Comparison of ENCODE assay signal across 24 cellular contexts in the genomic region with DNA sequence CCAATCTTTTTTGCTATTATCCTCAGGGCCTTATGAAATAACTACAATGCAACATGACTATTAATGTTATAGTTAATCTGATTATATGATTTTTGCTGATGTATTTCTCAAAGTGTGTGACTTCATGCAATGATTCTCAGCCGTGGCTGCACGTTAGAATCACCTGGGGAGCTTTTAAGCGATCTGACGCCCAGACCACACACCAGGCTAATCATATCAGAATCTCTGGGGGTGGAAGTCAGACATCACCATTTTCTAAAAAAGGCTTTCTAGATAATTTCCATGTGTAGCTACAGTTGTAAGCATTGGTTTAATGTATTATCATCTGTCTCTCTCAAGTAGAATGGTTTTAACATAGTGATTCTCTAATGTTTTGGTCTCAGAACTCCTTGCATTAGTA. TPM values are rescaled to one million over a fixed set of nuclear protein-coding genes. Genes with fewer than 3 reads are reported as not detected.
DNase-seq lines count a peak whose midpoint lies in the region; ATAC-seq and TF ChIP-seq lines count a peak whose summit lies in the region.
"Had no signal": no experiment of that assay in that cellular context is flagged by ENCODE, and none has a peak within 500 bp of the region (broad histone marks: within the 10 kb centered on the region; RNA-seq: fewer than 3 reads in every experiment).

No MANE protein-coding gene starts in this region.

- peaks cover 11 to 38% of the 10 kb centered on the region in 2 donors for H3K4me1 Mint-ChIP-seq in stimulated activated naive B cell treated with anti-CD40 and anti-IgM and Interleukin-4, amounts not matched to agents 10 μg/mL and 1 μg/mL and 100 μg/mL, for 72 hours

- H3K9ac ChIP-seq in OCI-LY1 (ENCODE audit: low read length) (peak overlapping the region; percentile 6; the same call in 1 of the 2 replicates), mesendoderm (ENCODE audit: low read length) (no peak overlapping the region)
- H3K9ac ChIP-seq: BLaER1 had no signal

- H3K9me2 ChIP-seq in OCI-LY1 (ENCODE audit: low read depth, low read length): no peaks in the 10 kb centered on the region

- H3K79me2 ChIP-seq in OCI-LY1 (ENCODE audit: insufficient read depth, low read length): no peaks in the 10 kb centered on the region
- H3K79me2 ChIP-seq in mesendoderm (ENCODE audit: control insufficient read depth, insufficient read depth, low read length): no peaks in the 10 kb centered on the region

- H3K27me3 ChIP-seq in OCI-LY1 (ENCODE audit: insufficient read depth, low read length) (0 out of 2 replicates have a peak, but pooled peaks cover 5% of the 10 kb centered on the region), mesendoderm (ENCODE audit: insufficient read depth, low read length, poor library complexity) (no peaks in the 10 kb centered on the region)
- H3K27me3 ChIP-seq: Peyer's patch had no signal

- H2AFZ ChIP-seq in OCI-LY1 (ENCODE audit: low read length): no peak overlapping the region

- peak overlapping the region; percentile 41 for H2BK15ac ChIP-seq in mesendoderm (replicated peaks; ENCODE audit: low read depth)

- H3K4me2 ChIP-seq in OCI-LY1 (ENCODE audit: low read length) (peak overlapping the region; percentile 47; the same call in 1 of the 2 replicates), mesendoderm (ENCODE audit: low read length) (no peak overlapping the region)
- H3K4me2 ChIP-seq: BLaER1 had no signal

- peak overlapping the region; percentile 76 for H3K27ac ChIP-seq in OCI-LY1 (ENCODE audit: low read depth, low read length, poor library complexity, severe bottlenecking)
- no peak overlapping the region for H3K27ac ChIP-seq in mesendoderm (ENCODE audit: low read depth, low read length)
- H3K27ac ChIP-seq: BLaER1, Peyer's patch had no signal

- H2BK120ac ChIP-seq in mesendoderm (ENCODE audit: low read depth, low read length): no peak overlapping the region

- H3K4me3 ChIP-seq in OCI-LY1 (ENCODE audit: low read depth, low read length, poor library complexity, severe bottlenecking): no peak overlapping the region
- H3K4me3 ChIP-seq in mesendoderm (ENCODE audit: low read length): no peak overlapping the region
- H3K4me3 ChIP-seq: BLaER1, HAP-1, Peyer's patch had no signal

- TF ChIP-seq CTCF in OCI-LY1 (IDR thresholded peaks at IDR 0.05; ENCODE audit: low read length): no peak

- no peak overlapping the region for H3K23ac ChIP-seq in mesendoderm (ENCODE audit: low read length)

- H3K4me1 ChIP-seq in OCI-LY1 (ENCODE audit: insufficient read depth, low read length, severe bottlenecking) (peaks cover 53% of the 10 kb centered on the region), mesendoderm (ENCODE audit: control insufficient read depth, low read depth, low read length) (peaks cover 6% of the 10 kb centered on the region)
- H3K4me1 ChIP-seq: Peyer's patch had no signal

- no peak overlapping the region for H3K4me3 Mint-ChIP-seq in stimulated activated naive B cell treated with anti-CD40 and anti-IgM and Interleukin-4, amounts not matched to agents 10 μg/mL and 1 μg/mL and 100 μg/mL, for 72 hours
- H3K4me3 Mint-ChIP-seq: CD4-positive, CD25-positive, alpha-beta regulatory T cell; IgD-negative memory B cell had no signal

- no peak overlapping the region for H3K18ac ChIP-seq in mesendoderm (ENCODE audit: low read length)

- no peaks in the 10 kb centered on the region for H3K9me3 Mint-ChIP-seq in stimulated activated naive B cell treated with anti-CD40 and anti-IgM and Interleukin-4, amounts not matched to agents 10 μg/mL and 1 μg/mL and 100 μg/mL, for 72 hours
- H3K9me3 Mint-ChIP-seq: CD4-positive, CD25-positive, alpha-beta regulatory T cell; IgD-negative memory B cell had no signal

- ATAC-seq in stimulated activated naive B cell treated with anti-CD40 and anti-IgM and Interleukin-4, amounts not matched to agents 10 μg/mL and 1 μg/mL and 100 μg/mL, for 72 hours (replicated peaks): peak; percentile 84 to 91
- no peak for ATAC-seq in GM19452 (IDR thresholded peaks at IDR 0.05; ENCODE audit: unreplicated experiment)

- no peak overlapping the region for H2BK5ac ChIP-seq in mesendoderm (ENCODE audit: low read length)

- H3K36me3 Mint-ChIP-seq in stimulated activated naive B cell treated with anti-CD40 and anti-IgM and Interleukin-4, amounts not matched to agents 10 μg/mL and 1 μg/mL and 100 μg/mL, for 72 hours: peaks cover 0 to 3% of the 10 kb centered on the region in 2 donors
- H3K36me3 Mint-ChIP-seq: CD4-positive, CD25-positive, alpha-beta regulatory T cell; IgD-negative memory B cell had no signal

- peaks cover 0 to 3% of the 10 kb centered on the region in 2 donors for H3K27me3 Mint-ChIP-seq in stimulated activated naive B cell treated with anti-CD40 and anti-IgM and Interleukin-4, amounts not matched to agents 10 μg/mL and 1 μg/mL and 100 μg/mL, for 72 hours

- WGBS in mesendoderm (ENCODE audit: extremely low coverage, insufficient coverage, low lambda C conversion rate): no CpG with 5 or more reads among the region's 4 CpGs

- H3K79me1 ChIP-seq in mesendoderm (ENCODE audit: low read length): no peaks in the 10 kb centered on the region

- H3K4ac ChIP-seq in mesendoderm (ENCODE audit: low read depth, low read length): no peak overlapping the region

- DNase-seq in activated T-cell treated with anti-CD3 and anti-CD28 coated beads for 48 hours (ENCODE audit: low read depth) (peak; percentile 10), mesendoderm (no peak), DMS79 (lab: John Stamatoyannopoulos, UW) (no peak)
- no peak for DNase-seq in activated T-cell treated with anti-CD3 and anti-CD28 coated beads, Interleukin-2, amount 50 U/mL, for 1 hour
- peak; percentile 20 for DNase-seq in stimulated activated naive B cell treated with anti-CD40 and anti-IgM and Interleukin-4, amounts not matched to agents 10 μg/mL and 1 μg/mL and 100 μg/mL, for 72 hours
- DNase-seq: CD4-positive, CD25-positive, alpha-beta regulatory T cell; DMS153; GOT3; NCI-H1092; NCI-H1436; NCI-H187; NCI-H2081 treated with DMSO at 0.1 percent for 48 hours; NCI-H2171; NCI-H226; NCI-H510A; NCI-H69; OCI-M1; Peyer's patch; SHP77 treated with DMSO at 0.1 percent for 48 hours had no signal

- no peak overlapping the region for H2AK5ac ChIP-seq in mesendoderm (ENCODE audit: low read length)

- H3K36me3 ChIP-seq in OCI-LY1 (ENCODE audit: insufficient read depth, low read length) (no peaks in the 10 kb centered on the region), mesendoderm (ENCODE audit: control insufficient read depth, insufficient read depth, low read length) (no peaks in the 10 kb centered on the region)
- H3K36me3 ChIP-seq: BLaER1, HAP-1, Peyer's patch had no signal

- no peaks in the 10 kb centered on the region for H4K20me1 ChIP-seq in OCI-LY1 (ENCODE audit: insufficient read depth, low read length)
- H4K20me1 ChIP-seq: BLaER1 had no signal

- H3K27ac Mint-ChIP-seq in stimulated activated naive B cell treated with anti-CD40 and anti-IgM and Interleukin-4, amounts not matched to agents 10 μg/mL and 1 μg/mL and 100 μg/mL, for 72 hours: peak overlapping the region; percentile 31
- H3K27ac Mint-ChIP-seq: CD4-positive, CD25-positive, alpha-beta regulatory T cell; IgD-negative memory B cell had no signal

- no peaks in the 10 kb centered on the region for H3K9me3 ChIP-seq in OCI-LY1 (ENCODE audit: low read length)
- H3K9me3 ChIP-seq: BLaER1, HAP-1, Peyer's patch had no signal

- no peak overlapping the region for H4K8ac ChIP-seq in mesendoderm (ENCODE audit: low read depth, low read length)

- H3K56ac ChIP-seq in mesendoderm (ENCODE audit: low read length): no peak overlapping the region

- no peak overlapping the region for H4K5ac ChIP-seq in mesendoderm (ENCODE audit: low read length)

- no peaks in the 10 kb centered on the region for H3F3A ChIP-seq in OCI-LY1 (ENCODE audit: insufficient read depth, low read length)

RNA-seq across cellular contexts. Expression of a gene that starts 5.5 kb away (rescaled TPM):
- polyA plus RNA-seq in mesendoderm (2013, experiment 1 of 2): 26.1 TPM
- 24.8 TPM for polyA plus RNA-seq in mesendoderm (2013, experiment 2 of 2)

RNA-seq across cellular contexts. Expression of a gene that starts 14.3 kb away (rescaled TPM):
- 49.2 TPM for polyA plus RNA-seq in mesendoderm (2013, experiment 1 of 2)
- polyA plus RNA-seq in mesendoderm (2013, experiment 2 of 2): 47.9 TPM

Comparison
In these comparisons a context has a peak if more than half of its experiments do, and no peak if none do; other contexts are left out.
1. DNase-seq: peak in activated T-cell treated with anti-CD3 and anti-CD28 coated beads for 48 hours (single experiment) and stimulated activated naive B cell treated with anti-CD40 and anti-IgM and Interleukin-4, amounts not matched to agents 10 μg/mL and 1 μg/mL and 100 μg/mL, for 72 hours (single experiment); none in activated T-cell treated with anti-CD3 and anti-CD28 coated beads, Interleukin-2, amount 50 U/mL, for 1 hour (single experiment), mesendoderm (single experiment) and DMS79 (single experiment).